ENCODE assay signal across 16 cellular contexts in genomic region chr6:114690625-114691024, GRCh38.
"Had no signal": no experiment of that assay in that cellular context is flagged by ENCODE, and none has a peak within 500 bp of the region (broad histone marks: within the 10 kb centered on the region; RNA-seq: fewer than 3 reads in every experiment).

No MANE protein-coding gene starts in this region.

- H2AFZ ChIP-seq: hepatocyte had no signal

- H3K4me3 ChIP-seq: hepatocyte, suprapubic skin, upper lobe of left lung had no signal

- H3K36me3 ChIP-seq: suprapubic skin, upper lobe of left lung had no signal

- H3K27ac ChIP-seq: hepatocyte, suprapubic skin, upper lobe of left lung had no signal

- DNase-seq: activated CD4-positive, alpha-beta memory T cell treated with anti-CD3 and anti-CD28 coated beads for 36 hours; activated effector memory CD4-positive, alpha-beta T cell treated with anti-CD3 and anti-CD28 coated beads, Interleukin-2, amount 50 U/mL, for 16 hours; activated T-cell treated with anti-CD3 and anti-CD28 coated beads, Interleukin-2, amount 50 U/mL, for 4 hours; amygdala; cerebellar nuclear complex; dermis blood vessel endothelial cell; erythroblast; kidney glomerular epithelial cell; mesendoderm; nephron progenitor cell; stimulated activated CD4-positive, alpha-beta T cell treated with anti-CD3 and anti-CD28 coated beads, Interleukin-4, amount 100 ng/mL, for 1 hour; stimulated activated CD8-positive, alpha-beta memory T cell treated with anti-CD3 and anti-CD28 coated beads, Interleukin-4, amount 100 ng/mL, for 48 hours; stimulated activated naive CD8-positive, alpha-beta T cell treated with anti-CD3 and anti-CD28 coated beads, Interleukin-15, Interleukin-2, amounts not matched to agents 100 U/mL and 50 U/mL, for 24 hours; upper lobe of left lung had no signal

- H3K4me2 ChIP-seq: hepatocyte had no signal

- H3K79me2 ChIP-seq: hepatocyte had no signal

- ATAC-seq: activated T-cell treated with anti-CD3 and anti-CD28 coated beads, Interleukin-2, amount 50 U/mL, for 4 hours; stimulated activated naive CD8-positive, alpha-beta T cell treated with anti-CD3 and anti-CD28 coated beads, Interleukin-15, Interleukin-2, amounts not matched to agents 100 U/mL and 50 U/mL, for 24 hours had no signal

- H3K4me1 ChIP-seq: suprapubic skin, upper lobe of left lung had no signal

- H3K27me3 ChIP-seq: hepatocyte, suprapubic skin, upper lobe of left lung had no signal

- H3K9me3 ChIP-seq: upper lobe of left lung had no signal
